In genomic region chr12:107509421-107509820, GRCh38 we compare ENCODE assay signal across 22 cellular contexts.
"Had no signal": no experiment of that assay in that cellular context is flagged by ENCODE, and none has a peak within 500 bp of the region (broad histone marks: within the 10 kb centered on the region; RNA-seq: fewer than 3 reads in every experiment).

No MANE protein-coding gene starts in this region.

- H2AFZ ChIP-seq: hepatocyte had no signal

- H3K4me1 ChIP-seq: colonic mucosa, foreskin keratinocyte, lower lobe of right lung had no signal

- H3K27me3 Mint-ChIP-seq: dendritic cell treated with granulocyte-macrophage colony-stimulating factor and Interleukin-4, amounts not matched to agents 40 ng/mL and 50 ng/mL, for 4 days; naive thymus-derived CD4-positive, alpha-beta T cell had no signal

- H3K27ac Mint-ChIP-seq: dendritic cell treated with granulocyte-macrophage colony-stimulating factor and Interleukin-4, amounts not matched to agents 40 ng/mL and 50 ng/mL, for 4 days; effector memory CD8-positive, alpha-beta T cell; naive thymus-derived CD4-positive, alpha-beta T cell; natural killer cell had no signal

- ATAC-seq: effector memory CD8-positive, alpha-beta T cell; foreskin keratinocyte; gastroesophageal sphincter; heart left ventricle; left colon; left lobe of liver; lower lobe of right lung; naive thymus-derived CD4-positive, alpha-beta T cell; natural killer cell had no signal

- H3K9me3 Mint-ChIP-seq: dendritic cell treated with granulocyte-macrophage colony-stimulating factor and Interleukin-4, amounts not matched to agents 40 ng/mL and 50 ng/mL, for 4 days; effector memory CD8-positive, alpha-beta T cell had no signal

- H3K4me2 ChIP-seq: hepatocyte had no signal

- H3K27me3 ChIP-seq: colonic mucosa, foreskin keratinocyte, heart left ventricle, hepatocyte had no signal

- H3K36me3 Mint-ChIP-seq: naive thymus-derived CD4-positive, alpha-beta T cell; natural killer cell had no signal

- H3K9me3 ChIP-seq: colonic mucosa, esophagus muscularis mucosa, gastroesophageal sphincter, left ventricle myocardium inferior, lower lobe of right lung had no signal

- H3K4me3 Mint-ChIP-seq: dendritic cell treated with granulocyte-macrophage colony-stimulating factor and Interleukin-4, amounts not matched to agents 40 ng/mL and 50 ng/mL, for 4 days; effector memory CD8-positive, alpha-beta T cell; immature natural killer cell; naive thymus-derived CD4-positive, alpha-beta T cell; natural killer cell had no signal

- H3K79me2 ChIP-seq: hepatocyte had no signal

- H3K27ac ChIP-seq: colonic mucosa, esophagus muscularis mucosa, foreskin keratinocyte, gastroesophageal sphincter, heart left ventricle, hepatocyte, left ventricle myocardium inferior, lower lobe of right lung had no signal

- DNase-seq: colonic mucosa; cortex of kidney; effector CD8-positive, alpha-beta T cell; effector memory CD8-positive, alpha-beta T cell; foreskin keratinocyte; heart left ventricle; hypothalamus; immature natural killer cell; kidney; kidney glomerular epithelial cell; left colon; left ventricle myocardium inferior; lower lobe of right lung; mesendoderm; midbrain; naive thymus-derived CD4-positive, alpha-beta T cell; natural killer cell had no signal

- H3K36me3 ChIP-seq: colonic mucosa, esophagus muscularis mucosa, gastroesophageal sphincter, heart left ventricle, left ventricle myocardium inferior, lower lobe of right lung had no signal

- H3K4me3 ChIP-seq: colonic mucosa, esophagus muscularis mucosa, gastroesophageal sphincter, heart left ventricle, hepatocyte, left ventricle myocardium inferior, lower lobe of right lung had no signal
